10 cellular contexts compared by ENCODE assay signal in genomic region chr4:41120297-41121217, GRCh38.
DNase-seq lines count a peak whose midpoint lies in the region; ATAC-seq and TF ChIP-seq lines count a peak whose summit lies in the region.
"Had no signal": no experiment of that assay in that cellular context is flagged by ENCODE, and none has a peak within 500 bp of the region (broad histone marks: within the 10 kb centered on the region; RNA-seq: fewer than 3 reads in every experiment).

No MANE protein-coding gene starts in this region.

- peak overlapping the region; percentile 26 to 73 (median 48) for H3K27ac ChIP-seq in upper lobe of left lung
- H3K27ac ChIP-seq: A549 had no signal

- no peak for TF ChIP-seq POLR2A in upper lobe of left lung (IDR thresholded peaks at IDR 0.05)

- peaks cover 5% of the 10 kb centered on the region for H3K9me3 Mint-ChIP-seq in mesothelial cell of epicardium

- no peaks in the 10 kb centered on the region for H3K9me3 ChIP-seq in upper lobe of left lung
- H3K9me3 ChIP-seq: A549 had no signal

- DNase-seq in DMS79 (lab: John Stamatoyannopoulos, UW) (peak; percentile 8), DMS79 treated with DMSO at 0.1 percent for 48 hours (lab: John Stamatoyannopoulos, UW) (no peak), mesothelial cell of epicardium (ENCODE audit: low spot score in 2 of 2, unreplicated experiment in 2 of 2) (peak in 1 of 2 experiments; percentile 62), upper lobe of left lung (peak in 1 of 2 donors; percentile 76), NAMALWA (ENCODE audit: low spot score) (no peak)
- no peak for DNase-seq in effector CD4-positive, alpha-beta T cell
- DNase-seq: NCI-H69 had no signal

- 41 to 43% methylated on average over 12 of the region's 12 CpGs for WGBS in upper lobe of left lung, 2 donors

- H3K4me1 ChIP-seq in upper lobe of left lung: peaks cover 12 to 31% (median 26%) of the 10 kb centered on the region in 4 donors

- H3K4me3 Mint-ChIP-seq in mesothelial cell of epicardium: peak overlapping the region; percentile 30

- peak overlapping the region; percentile 98 for H3K27ac Mint-ChIP-seq in mesothelial cell of epicardium

- peak; percentile 76 for ATAC-seq in esophagus mucosa
- ATAC-seq in upper lobe of left lung (ENCODE audit: low FRiP score in 2 of 2): peak in 1 of 2 donors; percentile 67
- no peak for ATAC-seq in HG02981 (IDR thresholded peaks at IDR 0.05; ENCODE audit: unreplicated experiment)
- ATAC-seq: A549 had no signal

- TF ChIP-seq CTCF in mesothelial cell of epicardium (IDR thresholded peaks at IDR 0.05; ENCODE audit: unreplicated experiment) (no peak), upper lobe of left lung (IDR thresholded peaks at IDR 0.05) (no peak)

- peaks cover 59% of the 10 kb centered on the region for H3K4me1 Mint-ChIP-seq in mesothelial cell of epicardium

- H3K27me3 Mint-ChIP-seq in mesothelial cell of epicardium (ENCODE audit: low read depth): no peaks in the 10 kb centered on the region

- H3K36me3 Mint-ChIP-seq in mesothelial cell of epicardium: peaks cover 14% of the 10 kb centered on the region

- H3K27me3 ChIP-seq in upper lobe of left lung: no peaks in the 10 kb centered on the region

- H3K4me3 ChIP-seq in upper lobe of left lung: peak overlapping the region in 1 of 4 donors; percentile 19
- H3K4me3 ChIP-seq: A549 had no signal

- H3K36me3 ChIP-seq in upper lobe of left lung: no peaks in the 10 kb centered on the region

- TF ChIP-seq EP300 in upper lobe of left lung (IDR thresholded peaks at IDR 0.05): no peak
